In the genomic region with DNA sequence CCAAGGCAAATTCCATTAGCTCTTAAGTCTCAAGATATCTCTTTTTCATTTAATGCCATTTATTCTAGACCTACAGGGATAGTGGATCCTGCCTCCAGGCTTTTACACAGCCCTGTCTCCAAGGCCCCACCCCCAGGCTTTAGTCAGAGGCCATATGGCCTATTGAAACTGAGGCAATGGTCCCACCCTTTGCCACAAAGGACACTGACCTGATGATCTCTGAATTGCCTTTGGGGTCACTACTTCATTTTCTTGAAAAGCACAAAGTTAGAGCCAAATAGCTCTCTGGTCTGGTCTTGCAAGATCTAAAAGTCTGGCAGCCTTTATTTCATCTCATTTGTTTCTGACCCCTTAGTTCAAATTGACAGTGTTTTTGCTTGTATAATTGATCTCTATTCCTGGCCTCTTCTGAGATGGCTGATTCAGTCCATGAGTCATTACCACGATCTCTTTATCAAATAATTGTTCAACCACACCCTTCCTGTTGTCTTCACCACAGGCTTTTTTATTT, we compare ENCODE assay signal across 13 cellular contexts.
DNase-seq lines count a peak whose midpoint lies in the region; ATAC-seq, FAIRE-seq and TF ChIP-seq lines count a peak whose summit lies in the region.
"Had no signal": no experiment of that assay in that cellular context is flagged by ENCODE, and none has a peak within 500 bp of the region (broad histone marks: within the 10 kb centered on the region; RNA-seq: fewer than 3 reads in every experiment).

No MANE protein-coding gene starts in this region.

- ATAC-seq in stimulated activated naive CD8-positive, alpha-beta T cell treated with anti-CD3 and anti-CD28 coated beads, Interleukin-15, amount 100 ng/mL, for 72 hours, result peak; percentile 52
- ATAC-seq in stimulated activated naive CD8-positive, alpha-beta T cell treated with anti-CD3 and anti-CD28 coated beads, Interleukin-15, Interleukin-2, amounts not matched to agents 100 U/mL and 50 U/mL, for 24 hours, result no peak
- ATAC-seq in foreskin keratinocyte, result peak; percentile 94
- no peak for ATAC-seq in HG02763 (IDR thresholded peaks at IDR 0.05; ENCODE audit: unreplicated experiment)
- no peak for ATAC-seq in GM21447 (IDR thresholded peaks at IDR 0.05; ENCODE audit: unreplicated experiment)
- no peak for ATAC-seq in HG03280 (IDR thresholded peaks at IDR 0.05; ENCODE audit: unreplicated experiment)
- ATAC-seq: stimulated activated memory B cell treated with anti-CD40 and anti-IgM and Interleukin-4, amounts not matched to agents 10 μg/mL and 1 μg/mL and 100 μg/mL, for 72 hours had no signal

- TF ChIP-seq CTCF in foreskin keratinocyte (conservative IDR thresholded peaks at IDR 0.05), result no peak

- no peak overlapping the region for H3K27ac ChIP-seq in foreskin keratinocyte

- H3K9me3 Mint-ChIP-seq in stimulated activated naive CD8-positive, alpha-beta T cell treated with anti-CD3 and anti-CD28 coated beads, Interleukin-15, amount 100 ng/mL, for 72 hours, result peaks cover 0 to 7% of the 10 kb centered on the region in 2 donors
- H3K9me3 Mint-ChIP-seq in T-helper 2 cell treated with Interferon-gamma antibody and Interleukin-4, amounts not matched to agents 5 μg/mL and 100 μg/mL, for 36 hours, result no peaks in the 10 kb centered on the region
- H3K9me3 Mint-ChIP-seq: stimulated activated memory B cell treated with anti-CD40 and anti-IgM and Interleukin-4, amounts not matched to agents 10 μg/mL and 1 μg/mL and 100 μg/mL, for 72 hours had no signal

- no peak for DNase-seq in stimulated activated naive CD8-positive, alpha-beta T cell treated with anti-CD3 and anti-CD28 coated beads, Interleukin-15, amount 100 ng/mL, for 72 hours
- DNase-seq in stimulated activated naive CD8-positive, alpha-beta T cell treated with anti-CD3 and anti-CD28 coated beads, Interleukin-15, Interleukin-2, amounts not matched to agents 100 U/mL and 50 U/mL, for 24 hours, result no peak
- no peak for DNase-seq in T-helper 2 cell treated with Interferon-gamma antibody and Interleukin-4, amounts not matched to agents 5 μg/mL and 100 μg/mL, for 36 hours (ENCODE audit: low spot score)
- DNase-seq in foreskin keratinocyte (peak; percentile 46 to 68), RCC 7860 (ENCODE audit: low spot score) (no peak)
- DNase-seq: activated CD4-positive, alpha-beta T cell treated with anti-CD3 and anti-CD28 coated beads for 48 hours; stimulated activated CD4-positive, alpha-beta T cell treated with anti-CD3 and anti-CD28 coated beads, Interleukin-2, amount 100 ng/mL, for 48 hours had no signal

- no peaks in the 10 kb centered on the region for H3K36me3 Mint-ChIP-seq in T-helper 2 cell treated with Interferon-gamma antibody and Interleukin-4, amounts not matched to agents 5 μg/mL and 100 μg/mL, for 36 hours (ENCODE audit: low read depth)
- H3K36me3 Mint-ChIP-seq: IgD-negative memory B cell; stimulated activated memory B cell treated with anti-CD40 and anti-IgM and Interleukin-4, amounts not matched to agents 10 μg/mL and 1 μg/mL and 100 μg/mL, for 72 hours had no signal

- peaks cover 12% of the 10 kb centered on the region for H3K4me1 Mint-ChIP-seq in stimulated activated naive CD8-positive, alpha-beta T cell treated with anti-CD3 and anti-CD28 coated beads, Interleukin-15, amount 100 ng/mL, for 72 hours
- peaks cover 12% of the 10 kb centered on the region for H3K4me1 Mint-ChIP-seq in T-helper 2 cell treated with Interferon-gamma antibody and Interleukin-4, amounts not matched to agents 5 μg/mL and 100 μg/mL, for 36 hours (ENCODE audit: low read depth)
- H3K4me1 Mint-ChIP-seq: IgD-negative memory B cell; stimulated activated memory B cell treated with anti-CD40 and anti-IgM and Interleukin-4, amounts not matched to agents 10 μg/mL and 1 μg/mL and 100 μg/mL, for 72 hours had no signal

- H3K27me3 ChIP-seq in foreskin keratinocyte, result no peaks in the 10 kb centered on the region

- peak overlapping the region; percentile 5 to 79 for H3K27ac Mint-ChIP-seq in stimulated activated naive CD8-positive, alpha-beta T cell treated with anti-CD3 and anti-CD28 coated beads, Interleukin-15, amount 100 ng/mL, for 72 hours
- peak overlapping the region; percentile 5 for H3K27ac Mint-ChIP-seq in T-helper 2 cell treated with Interferon-gamma antibody and Interleukin-4, amounts not matched to agents 5 μg/mL and 100 μg/mL, for 36 hours
- H3K27ac Mint-ChIP-seq: stimulated activated memory B cell treated with anti-CD40 and anti-IgM and Interleukin-4, amounts not matched to agents 10 μg/mL and 1 μg/mL and 100 μg/mL, for 72 hours had no signal

- FAIRE-seq in RCC 7860 (lab: Jason Lieb, UNC), result no peak

- H3K27me3 Mint-ChIP-seq in stimulated activated naive CD8-positive, alpha-beta T cell treated with anti-CD3 and anti-CD28 coated beads, Interleukin-15, amount 100 ng/mL, for 72 hours, result no peaks in the 10 kb centered on the region
- H3K27me3 Mint-ChIP-seq in T-helper 2 cell treated with Interferon-gamma antibody and Interleukin-4, amounts not matched to agents 5 μg/mL and 100 μg/mL, for 36 hours (ENCODE audit: low read depth), result no peaks in the 10 kb centered on the region
- H3K27me3 Mint-ChIP-seq: IgD-negative memory B cell; stimulated activated memory B cell treated with anti-CD40 and anti-IgM and Interleukin-4, amounts not matched to agents 10 μg/mL and 1 μg/mL and 100 μg/mL, for 72 hours had no signal

- H3K4me1 ChIP-seq in foreskin keratinocyte, result peaks cover 24% of the 10 kb centered on the region
- H3K4me1 ChIP-seq: HAP-1 had no signal

- no peak overlapping the region for H3K4me3 Mint-ChIP-seq in stimulated activated naive CD8-positive, alpha-beta T cell treated with anti-CD3 and anti-CD28 coated beads, Interleukin-15, amount 100 ng/mL, for 72 hours
- peak overlapping the region; percentile 49 for H3K4me3 Mint-ChIP-seq in T-helper 2 cell treated with Interferon-gamma antibody and Interleukin-4, amounts not matched to agents 5 μg/mL and 100 μg/mL, for 36 hours
- H3K4me3 Mint-ChIP-seq: IgD-negative memory B cell; stimulated activated memory B cell treated with anti-CD40 and anti-IgM and Interleukin-4, amounts not matched to agents 10 μg/mL and 1 μg/mL and 100 μg/mL, for 72 hours had no signal

Comparison
In these comparisons a context has a peak if more than half of its experiments do, and no peak if none do; other contexts are left out.
1. ATAC-seq: peak in stimulated activated naive CD8-positive, alpha-beta T cell treated with anti-CD3 and anti-CD28 coated beads, Interleukin-15, amount 100 ng/mL, for 72 hours (single experiment) and foreskin keratinocyte (single experiment); none in stimulated activated naive CD8-positive, alpha-beta T cell treated with anti-CD3 and anti-CD28 coated beads, Interleukin-15, Interleukin-2, amounts not matched to agents 100 U/mL and 50 U/mL, for 24 hours (single experiment), HG02763 (single experiment), GM21447 (single experiment) and HG03280 (single experiment).
2. DNase-seq: peak in foreskin keratinocyte (2 of 2); none in stimulated activated naive CD8-positive, alpha-beta T cell treated with anti-CD3 and anti-CD28 coated beads, Interleukin-15, amount 100 ng/mL, for 72 hours (0 of 2), stimulated activated naive CD8-positive, alpha-beta T cell treated with anti-CD3 and anti-CD28 coated beads, Interleukin-15, Interleukin-2, amounts not matched to agents 100 U/mL and 50 U/mL, for 24 hours (single experiment), T-helper 2 cell treated with Interferon-gamma antibody and Interleukin-4, amounts not matched to agents 5 μg/mL and 100 μg/mL, for 36 hours (single experiment) and RCC 7860 (single experiment).